ENCODE assay signal across 8 cellular contexts in genomic region chr10:72048450-72049124, GRCh38. TPM values are rescaled to one million over a fixed set of nuclear protein-coding genes. Genes with fewer than 3 reads are reported as not detected.
DNase-seq lines count a peak whose midpoint lies in the region; ATAC-seq and TF ChIP-seq lines count a peak whose summit lies in the region.

No MANE protein-coding gene starts in this region.

- in situ Hi-C loops in mammary epithelial cell (cut with MboI; ENCODE audit: low sequenced_read_pairs in 2 of 2): loop anchor here (5.0 to 10.0 kb wide), 4 partner anchors 86 to 166 kb away; partner anchors contain the start of genes ANAPC16 (in 1 of the 2), ASCC1 (in 1 of the 2) and CHST3 (in 1 of the 2)

- H3K36me3 Mint-ChIP-seq in WTC11: no peaks in the 10 kb centered on the region

- H3K9ac ChIP-seq in mammary epithelial cell (ENCODE audit: insufficient read depth, low read length): no peak overlapping the region

- peaks cover 7% of the 10 kb centered on the region for H3K4me1 Mint-ChIP-seq in WTC11

- no peaks in the 10 kb centered on the region for H3K36me3 ChIP-seq in mammary epithelial cell (ENCODE audit: insufficient read depth, low read length)

- peaks cover 3% of the 10 kb centered on the region; the same call in 1 of the 2 replicates for H3K27me3 Mint-ChIP-seq in WTC11 (ENCODE audit: low read depth)

- TF ChIP-seq CTCF in WTC11 (IDR thresholded peaks at IDR 0.05) (peak; percentile 99), mammary epithelial cell (conservative IDR thresholded peaks at IDR 0.05 in 1 of 2, IDR thresholded peaks at IDR 0.05 in 1 of 2; ENCODE audit: extremely low read depth in 1 of 2, insufficient read depth in 1 of 2, low read depth in 1 of 2, low read length in 2 of 2) (peak; percentile 99 to 100)

- H3K9me3 ChIP-seq in mammary epithelial cell (replicated peaks; ENCODE audit: insufficient read depth, low read length): peaks cover 2% of the 10 kb centered on the region

- H3K4me1 ChIP-seq in mammary epithelial cell (ENCODE audit: insufficient read depth, low read length): peaks cover 17% of the 10 kb centered on the region

- WGBS in mammary epithelial cell (ENCODE audit: low coverage, missing lambda C conversion rate): 26% methylated on average over 12 of the region's 12 CpGs

- BruUV-seq in mammary epithelial cell (replicated peaks; lab: Mats Ljungman, UMichigan): no TSS peak

- peaks cover 7% of the 10 kb centered on the region for H3K9me3 Mint-ChIP-seq in WTC11

- POLR2A ChIA-PET in WTC11 (lab: Charles Lee): no interaction called here

- no peaks in the 10 kb centered on the region for H3K79me2 ChIP-seq in mammary epithelial cell (ENCODE audit: insufficient read depth, low read length)

- no peaks in the 10 kb centered on the region for H3K27me3 ChIP-seq in mammary epithelial cell (ENCODE audit: insufficient read depth, low read length)

- intact Hi-C loops in mammary epithelial cell (cut with micrococcal nuclease): loop anchor here (1.0 to 5.0 kb wide), 7 partner anchors 92 to 287 kb away; partner anchors contain the start of gene DDIT4

- ATAC-seq in HG03196 (IDR thresholded peaks at IDR 0.05; ENCODE audit: unreplicated experiment): peak; percentile 79
- peak; percentile 87 for ATAC-seq in WTC11
- no peak for ATAC-seq in HG02884 (IDR thresholded peaks at IDR 0.05; ENCODE audit: unreplicated experiment)

- dilution Hi-C loops in mammary epithelial cell (cut with HindIII; ENCODE audit: low sequenced_read_pairs): no loop called here

- H3K4me2 ChIP-seq in mammary epithelial cell (ENCODE audit: insufficient read depth, low read depth, low read length): no peak overlapping the region

- no peak overlapping the region for H3K27ac ChIP-seq in mammary epithelial cell (ENCODE audit: insufficient read depth, low read depth, low read length)

- H3K4me3 Mint-ChIP-seq in WTC11: no peak overlapping the region

- no peak overlapping the region for H2AFZ ChIP-seq in mammary epithelial cell (ENCODE audit: low read depth, low read length)

- no peaks in the 10 kb centered on the region for H4K20me1 ChIP-seq in mammary epithelial cell (ENCODE audit: insufficient read depth, low read length)

- DNase-seq in GDM1 (lab: John Stamatoyannopoulos, UW) (peak; percentile 82), NCI-H345 treated with DMSO at 0.1 percent for 48 hours (lab: John Stamatoyannopoulos, UW; ENCODE audit: unreplicated experiment) (peak; percentile 71), WTC11 (ENCODE audit: low spot score) (peak; percentile 98), mammary epithelial cell (peak; percentile 85), iris pigment epithelial cell (ENCODE audit: low read depth) (peak; percentile 86)
- peak; percentile 79 to 83 for DNase-seq in stimulated activated CD4-positive, alpha-beta T cell treated with anti-CD3 and anti-CD28 coated beads, Interleukin-15, amount 100 ng/mL, for 1 hour (ENCODE audit: low read depth in 1 of 2, low spot score in 1 of 2)

- no peak overlapping the region for H3K27ac Mint-ChIP-seq in WTC11

- CTCF ChIA-PET in WTC11 (lab: Charles Lee): interaction anchor here (0.5 to 4.3 kb wide), 96 partner anchors 9 to 352 kb away, joined by 3 to 84 read pairs (median 5); partner anchors contain the start of genes ANAPC16, ASCC1, CHST3 and DDIT4
- CTCF ChIA-PET in mammary epithelial cell (lab: Charles Lee; ENCODE audit: low non-redundant PET): interaction anchor here (0.5 to 1.8 kb wide), 10 partner anchors 10 to 280 kb away, joined by 3 to 20 read pairs (median 4); no protein-coding TSS in a partner anchor

- H3K4me3 ChIP-seq in mammary epithelial cell (replicated peaks in 1 of 3; ENCODE audit: insufficient read depth in 1 of 3, low read depth in 2 of 3, low read length in 3 of 3): no peak overlapping the region

TF ChIP-seq in WTC11, 78 proteins besides CTCF, POLR2A, EP300 and RAD21:
- TF ChIP-seq ZNF219 (CRISPR knock-in tag; IDR thresholded peaks at IDR 0.05; ENCODE audit: borderline replicate concordance) (no peak), ESRRA (CRISPR knock-in tag; IDR thresholded peaks at IDR 0.05; ENCODE audit: borderline replicate concordance) (no peak), CDX4 (CRISPR knock-in tag; IDR thresholded peaks at IDR 0.05; ENCODE audit: borderline replicate concordance) (no peak), PRRX2 (CRISPR knock-in tag; IDR thresholded peaks at IDR 0.05) (no peak), GABPB1 (CRISPR knock-in tag; IDR thresholded peaks at IDR 0.05) (peak; percentile 96), ELF4 (CRISPR knock-in tag; IDR thresholded peaks at IDR 0.05; ENCODE audit: low read depth) (no peak), MAX (CRISPR knock-in tag; IDR thresholded peaks at IDR 0.05) (0 out of 2 replicates have a peak, but pooled peaks have one; percentile 18), ZNF416 (CRISPR knock-in tag; IDR thresholded peaks at IDR 0.05) (no peak)
- TF ChIP-seq, protein P1, sequence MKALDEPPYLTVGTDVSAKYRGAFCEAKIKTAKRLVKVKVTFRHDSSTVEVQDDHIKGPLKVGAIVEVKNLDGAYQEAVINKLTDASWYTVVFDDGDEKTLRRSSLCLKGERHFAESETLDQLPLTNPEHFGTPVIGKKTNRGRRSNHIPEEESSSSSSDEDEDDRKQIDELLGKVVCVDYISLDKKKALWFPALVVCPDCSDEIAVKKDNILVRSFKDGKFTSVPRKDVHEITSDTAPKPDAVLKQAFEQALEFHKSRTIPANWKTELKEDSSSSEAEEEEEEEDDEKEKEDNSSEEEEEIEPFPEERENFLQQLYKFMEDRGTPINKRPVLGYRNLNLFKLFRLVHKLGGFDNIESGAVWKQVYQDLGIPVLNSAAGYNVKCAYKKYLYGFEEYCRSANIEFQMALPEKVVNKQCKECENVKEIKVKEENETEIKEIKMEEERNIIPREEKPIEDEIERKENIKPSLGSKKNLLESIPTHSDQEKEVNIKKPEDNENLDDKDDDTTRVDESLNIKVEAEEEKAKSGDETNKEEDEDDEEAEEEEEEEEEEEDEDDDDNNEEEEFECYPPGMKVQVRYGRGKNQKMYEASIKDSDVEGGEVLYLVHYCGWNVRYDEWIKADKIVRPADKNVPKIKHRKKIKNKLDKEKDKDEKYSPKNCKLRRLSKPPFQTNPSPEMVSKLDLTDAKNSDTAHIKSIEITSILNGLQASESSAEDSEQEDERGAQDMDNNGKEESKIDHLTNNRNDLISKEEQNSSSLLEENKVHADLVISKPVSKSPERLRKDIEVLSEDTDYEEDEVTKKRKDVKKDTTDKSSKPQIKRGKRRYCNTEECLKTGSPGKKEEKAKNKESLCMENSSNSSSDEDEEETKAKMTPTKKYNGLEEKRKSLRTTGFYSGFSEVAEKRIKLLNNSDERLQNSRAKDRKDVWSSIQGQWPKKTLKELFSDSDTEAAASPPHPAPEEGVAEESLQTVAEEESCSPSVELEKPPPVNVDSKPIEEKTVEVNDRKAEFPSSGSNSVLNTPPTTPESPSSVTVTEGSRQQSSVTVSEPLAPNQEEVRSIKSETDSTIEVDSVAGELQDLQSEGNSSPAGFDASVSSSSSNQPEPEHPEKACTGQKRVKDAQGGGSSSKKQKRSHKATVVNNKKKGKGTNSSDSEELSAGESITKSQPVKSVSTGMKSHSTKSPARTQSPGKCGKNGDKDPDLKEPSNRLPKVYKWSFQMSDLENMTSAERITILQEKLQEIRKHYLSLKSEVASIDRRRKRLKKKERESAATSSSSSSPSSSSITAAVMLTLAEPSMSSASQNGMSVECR (CRISPR knock-in tag; IDR thresholded peaks at IDR 0.05; ENCODE audit: borderline replicate concordance): no peak
- TF ChIP-seq, protein P2, sequence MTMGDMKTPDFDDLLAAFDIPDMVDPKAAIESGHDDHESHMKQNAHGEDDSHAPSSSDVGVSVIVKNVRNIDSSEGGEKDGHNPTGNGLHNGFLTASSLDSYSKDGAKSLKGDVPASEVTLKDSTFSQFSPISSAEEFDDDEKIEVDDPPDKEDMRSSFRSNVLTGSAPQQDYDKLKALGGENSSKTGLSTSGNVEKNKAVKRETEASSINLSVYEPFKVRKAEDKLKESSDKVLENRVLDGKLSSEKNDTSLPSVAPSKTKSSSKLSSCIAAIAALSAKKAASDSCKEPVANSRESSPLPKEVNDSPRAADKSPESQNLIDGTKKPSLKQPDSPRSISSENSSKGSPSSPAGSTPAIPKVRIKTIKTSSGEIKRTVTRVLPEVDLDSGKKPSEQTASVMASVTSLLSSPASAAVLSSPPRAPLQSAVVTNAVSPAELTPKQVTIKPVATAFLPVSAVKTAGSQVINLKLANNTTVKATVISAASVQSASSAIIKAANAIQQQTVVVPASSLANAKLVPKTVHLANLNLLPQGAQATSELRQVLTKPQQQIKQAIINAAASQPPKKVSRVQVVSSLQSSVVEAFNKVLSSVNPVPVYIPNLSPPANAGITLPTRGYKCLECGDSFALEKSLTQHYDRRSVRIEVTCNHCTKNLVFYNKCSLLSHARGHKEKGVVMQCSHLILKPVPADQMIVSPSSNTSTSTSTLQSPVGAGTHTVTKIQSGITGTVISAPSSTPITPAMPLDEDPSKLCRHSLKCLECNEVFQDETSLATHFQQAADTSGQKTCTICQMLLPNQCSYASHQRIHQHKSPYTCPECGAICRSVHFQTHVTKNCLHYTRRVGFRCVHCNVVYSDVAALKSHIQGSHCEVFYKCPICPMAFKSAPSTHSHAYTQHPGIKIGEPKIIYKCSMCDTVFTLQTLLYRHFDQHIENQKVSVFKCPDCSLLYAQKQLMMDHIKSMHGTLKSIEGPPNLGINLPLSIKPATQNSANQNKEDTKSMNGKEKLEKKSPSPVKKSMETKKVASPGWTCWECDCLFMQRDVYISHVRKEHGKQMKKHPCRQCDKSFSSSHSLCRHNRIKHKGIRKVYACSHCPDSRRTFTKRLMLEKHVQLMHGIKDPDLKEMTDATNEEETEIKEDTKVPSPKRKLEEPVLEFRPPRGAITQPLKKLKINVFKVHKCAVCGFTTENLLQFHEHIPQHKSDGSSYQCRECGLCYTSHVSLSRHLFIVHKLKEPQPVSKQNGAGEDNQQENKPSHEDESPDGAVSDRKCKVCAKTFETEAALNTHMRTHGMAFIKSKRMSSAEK (CRISPR knock-in tag; IDR thresholded peaks at IDR 0.05; ENCODE audit: borderline replicate concordance): no peak

RNA-seq across cellular contexts. Expression of gene SPOCK2, which starts 39.8 kb away (rescaled TPM):
- total RNA-seq in WTC11 (2021) (4.0 to 4.7 TPM (median 4.1 TPM) in 3 replicates), mammary epithelial cell (10 to 100 TPM in 1 of 2 donors, under 1 TPM in 1; 0.49 to 20.2 TPM)
- 0.10 TPM for polyA plus RNA-seq in mammary epithelial cell
- 0.62 TPM for polyA minus RNA-seq in mammary epithelial cell
